1 cellular context compared by ENCODE assay signal in genomic region chr1:231278100-231278790, GRCh38.
TF ChIP-seq lines count a peak whose summit lies in the region.

No MANE protein-coding gene starts in this region.

TF ChIP-seq in SK-N-SH, 30 proteins besides CTCF, POLR2A, EP300 and RAD21 (continued from another document):
- TF ChIP-seq REST (IDR thresholded peaks at IDR 0.05; ENCODE audit: low read depth, low read length) (no peak), TAF1 (IDR thresholded peaks at IDR 0.05; ENCODE audit: borderline replicate concordance, low read depth, low read length) (no peak)
